In the genomic region with DNA sequence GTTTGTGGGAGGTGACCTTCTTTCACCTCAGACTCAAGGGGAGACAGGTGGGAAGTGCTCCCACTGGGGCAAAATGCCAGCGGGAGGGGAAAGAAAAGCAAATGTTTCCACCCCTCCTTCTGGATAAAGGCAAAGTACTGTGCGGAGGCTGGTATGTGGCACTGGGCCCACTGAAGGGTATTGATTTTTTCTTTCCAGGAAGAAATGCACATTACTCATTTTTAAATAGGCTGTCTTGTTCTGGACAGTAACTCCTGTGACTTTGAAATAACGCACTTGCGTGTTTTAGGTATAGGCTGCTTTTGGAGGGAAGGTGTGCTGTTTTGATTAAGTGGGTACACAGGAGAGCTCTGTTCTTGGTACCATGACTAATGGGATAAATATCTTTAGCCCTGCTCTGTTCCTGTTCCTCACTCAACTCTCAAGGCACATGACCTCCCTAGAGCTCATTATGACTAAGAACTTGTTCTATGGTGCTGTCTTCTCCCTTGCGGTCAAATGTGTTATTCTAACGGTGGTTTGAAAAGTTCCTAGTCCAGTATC, we compare ENCODE assay signal across 10 cellular contexts. TPM values are rescaled to one million over a fixed set of nuclear protein-coding genes. Genes with fewer than 3 reads are reported as not detected.
DNase-seq lines count a peak whose midpoint lies in the region; ATAC-seq and TF ChIP-seq lines count a peak whose summit lies in the region.
"Had no signal": no experiment of that assay in that cellular context is flagged by ENCODE, and none has a peak within 500 bp of the region (broad histone marks: within the 10 kb centered on the region; RNA-seq: fewer than 3 reads in every experiment).

No MANE protein-coding gene starts in this region.

- in situ Hi-C loops in KBM-7 (cut with MboI; ENCODE audit: low pct_unique_long_range_greater_than_20kb, low sequenced_read_pairs) = no loop called here

- intact Hi-C loops in CD4-positive, alpha-beta T cell (cut with DNase I, micrococcal nuclease) = no loop called here

- POLR2A ChIA-PET in CD4-positive, alpha-beta T cell (lab: Charles Lee) = no interaction called here

- H3K27me3 ChIP-seq in CD4-positive, alpha-beta T cell (ENCODE audit: control insufficient read depth, insufficient read depth, low read length) = no peaks in the 10 kb centered on the region

- H3K9me3 Mint-ChIP-seq in mesothelial cell of epicardium = peaks cover 13% of the 10 kb centered on the region
- no peaks in the 10 kb centered on the region for H3K9me3 Mint-ChIP-seq in CD4-positive, alpha-beta T cell

- H3K36me3 Mint-ChIP-seq in mesothelial cell of epicardium = no peaks in the 10 kb centered on the region
- H3K36me3 Mint-ChIP-seq in CD4-positive, alpha-beta T cell (ENCODE audit: low read depth) = no peaks in the 10 kb centered on the region
- H3K36me3 Mint-ChIP-seq: brain had no signal

- CTCF ChIA-PET in CD4-positive, alpha-beta T cell (lab: Charles Lee) = no interaction called here

- H3K4me1 Mint-ChIP-seq in mesothelial cell of epicardium = peaks cover 36% of the 10 kb centered on the region
- no peaks in the 10 kb centered on the region for H3K4me1 Mint-ChIP-seq in CD4-positive, alpha-beta T cell (ENCODE audit: low read depth)

- peak overlapping the region; percentile 72 for H3K27ac Mint-ChIP-seq in mesothelial cell of epicardium
- H3K27ac Mint-ChIP-seq in CD4-positive, alpha-beta T cell = no peak overlapping the region

- H3K27me3 Mint-ChIP-seq in mesothelial cell of epicardium (ENCODE audit: low read depth) = no peaks in the 10 kb centered on the region
- no peaks in the 10 kb centered on the region for H3K27me3 Mint-ChIP-seq in CD4-positive, alpha-beta T cell
- H3K27me3 Mint-ChIP-seq: brain had no signal

- ATAC-seq in GM18519 (IDR thresholded peaks at IDR 0.05; ENCODE audit: low FRiP score, unreplicated experiment) (peak; percentile 91), HG03521 (IDR thresholded peaks at IDR 0.05; ENCODE audit: unreplicated experiment) (no peak)
- ATAC-seq in CD4-positive, alpha-beta T cell (ENCODE audit: poor library complexity) = no peak

- no peak overlapping the region for H3K4me3 Mint-ChIP-seq in mesothelial cell of epicardium
- H3K4me3 Mint-ChIP-seq in CD4-positive, alpha-beta T cell = no peak overlapping the region
- H3K4me3 Mint-ChIP-seq: brain had no signal

- DNase-seq in HS-27A (ENCODE audit: low read depth) (peak; percentile 33), SW480 (ENCODE audit: low spot score) (peak; percentile 52), mesothelial cell of epicardium (ENCODE audit: low spot score in 2 of 2, unreplicated experiment in 2 of 2) (no peak), activated T-cell treated with anti-CD3 and anti-CD28 coated beads for 4 hours (no peak), KBM-7 (no peak)
- DNase-seq in CD4-positive, alpha-beta T cell = no peak
- DNase-seq: NCI-H82 had no signal

- no peak overlapping the region for H3K27ac ChIP-seq in CD4-positive, alpha-beta T cell (ENCODE audit: low read depth, low read length)

- TF ChIP-seq CTCF in mesothelial cell of epicardium (IDR thresholded peaks at IDR 0.05; ENCODE audit: unreplicated experiment) = no peak
- no peak for TF ChIP-seq CTCF in CD4-positive, alpha-beta T cell (IDR thresholded peaks at IDR 0.05)

- H3K9me3 ChIP-seq in CD4-positive, alpha-beta T cell (ENCODE audit: control insufficient read depth, low read length) = no peaks in the 10 kb centered on the region

RNA-seq across cellular contexts. Expression of a gene that starts 40.7 kb away (rescaled TPM):
- total RNA-seq in mesothelial cell of epicardium = 20.8 to 22.1 TPM (median 21.1 TPM) in 3 replicates
- 1 to 10 TPM; 3.1 to 3.4 TPM for total RNA-seq in CD4-positive, alpha-beta T cell

RNA-seq across cellular contexts. Expression of a gene that starts 40.8 kb away (rescaled TPM):
- 2.7 to 3.5 TPM (median 3.1 TPM) in 3 replicates for total RNA-seq in mesothelial cell of epicardium
- not detected for total RNA-seq in CD4-positive, alpha-beta T cell

RNA-seq across cellular contexts. Expression of a gene that starts 57.0 kb away (rescaled TPM):
- 3.6 to 4.1 TPM (median 3.7 TPM) in 3 replicates for total RNA-seq in mesothelial cell of epicardium
- 1 to 10 TPM; 1.0 to 1.2 TPM for total RNA-seq in CD4-positive, alpha-beta T cell

Comparison
In these comparisons a context has a peak if more than half of its experiments do, and no peak if none do; other contexts are left out.
1. DNase-seq: peak in HS-27A (single experiment) and SW480 (single experiment); none in mesothelial cell of epicardium (0 of 2), CD4-positive, alpha-beta T cell (0 of 10), activated T-cell treated with anti-CD3 and anti-CD28 coated beads for 4 hours (single experiment) and KBM-7 (single experiment).